ENCODE assay signal across 32 cellular contexts in the genomic region with DNA sequence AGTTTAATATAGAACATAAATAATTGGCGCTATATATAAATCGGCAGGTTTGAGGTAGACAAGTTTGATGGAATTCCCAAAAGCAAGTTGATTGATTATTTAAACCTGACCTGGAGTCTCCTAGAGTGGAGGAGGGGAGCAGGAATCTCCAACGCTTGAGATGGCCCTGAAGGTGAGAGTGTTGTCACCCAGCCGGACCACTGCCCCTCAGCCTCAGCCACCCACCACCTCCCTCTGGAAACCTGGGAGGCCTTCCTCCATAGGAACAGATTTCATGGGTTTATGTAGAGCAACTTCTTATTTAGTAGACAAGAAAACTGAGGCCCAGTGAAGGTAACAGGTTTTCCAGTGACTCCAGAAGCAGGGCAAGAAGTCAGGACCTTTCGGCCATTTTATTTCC.
"Had no signal": no experiment of that assay in that cellular context is flagged by ENCODE, and none has a peak within 500 bp of the region (broad histone marks: within the 10 kb centered on the region; RNA-seq: fewer than 3 reads in every experiment).

No MANE protein-coding gene starts in this region.

- H3K4me2 ChIP-seq: KMS-11 had no signal

- H3K27me3 ChIP-seq: MG63 had no signal

- H3K27ac ChIP-seq: KMS-11 had no signal

- DNase-seq: Karpas-422, Kasumi-1, MG63, MM.1S, MV-4-11, NCI-H1048, NCI-H1092, NCI-H1092 treated with DMSO at 0.1 percent for 48 hours, NCI-H1105, NCI-H1105 treated with DMSO at 0.1 percent for 48 hours, NCI-H1417, NCI-H1417 treated with DMSO at 0.1 percent for 48 hours, NCI-H1436, NCI-H1436 treated with DMSO at 0.1 percent for 48 hours, NCI-H146, NCI-H1694, NCI-H1694 treated with DMSO at 0.1 percent for 48 hours, NCI-H187, NCI-H187 treated with DMSO at 0.1 percent for 48 hours, NCI-H1930, NCI-H2029, NCI-H2029 treated with DMSO at 0.1 percent for 48 hours, NCI-H2081, NCI-H2081 treated with DMSO at 0.1 percent for 48 hours, NCI-H2107, NCI-H2227 treated with DMSO at 0.1 percent for 48 hours, NCI-H226, NCI-H345, NCI-H446, NCI-H446 treated with DMSO at 0.1 percent for 48 hours, NCI-H510A had no signal

- H3K9me3 ChIP-seq: MG63 had no signal

- H3K9ac ChIP-seq: KMS-11 had no signal
